Comparison of ENCODE assay signal across 1 cellular context in the genomic region with DNA sequence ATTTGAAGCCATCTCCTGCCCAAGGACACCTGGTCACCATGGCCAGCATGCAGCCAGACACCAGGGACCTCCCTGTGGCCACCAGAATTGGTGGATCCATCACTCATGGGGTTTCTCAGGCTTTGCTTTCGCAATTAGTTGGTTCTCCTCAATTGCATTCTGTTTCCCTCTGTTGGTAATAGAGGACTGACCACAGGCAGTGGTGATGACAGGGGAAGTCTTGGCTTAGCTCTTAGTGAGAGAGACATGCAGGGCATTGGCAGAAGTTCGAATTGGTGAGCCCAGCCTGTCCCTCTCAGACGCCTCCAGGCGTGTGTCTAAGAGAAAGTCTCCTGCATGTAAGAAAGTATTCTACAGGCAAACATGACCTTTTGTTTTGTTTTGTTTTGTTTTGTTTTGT.
TF ChIP-seq lines count a peak whose summit lies in the region.

No MANE protein-coding gene starts in this region.

TF ChIP-seq in GM23338, 12 proteins besides CTCF, POLR2A, EP300 and RAD21 (continued from another document):
- TF ChIP-seq, protein P1, sequence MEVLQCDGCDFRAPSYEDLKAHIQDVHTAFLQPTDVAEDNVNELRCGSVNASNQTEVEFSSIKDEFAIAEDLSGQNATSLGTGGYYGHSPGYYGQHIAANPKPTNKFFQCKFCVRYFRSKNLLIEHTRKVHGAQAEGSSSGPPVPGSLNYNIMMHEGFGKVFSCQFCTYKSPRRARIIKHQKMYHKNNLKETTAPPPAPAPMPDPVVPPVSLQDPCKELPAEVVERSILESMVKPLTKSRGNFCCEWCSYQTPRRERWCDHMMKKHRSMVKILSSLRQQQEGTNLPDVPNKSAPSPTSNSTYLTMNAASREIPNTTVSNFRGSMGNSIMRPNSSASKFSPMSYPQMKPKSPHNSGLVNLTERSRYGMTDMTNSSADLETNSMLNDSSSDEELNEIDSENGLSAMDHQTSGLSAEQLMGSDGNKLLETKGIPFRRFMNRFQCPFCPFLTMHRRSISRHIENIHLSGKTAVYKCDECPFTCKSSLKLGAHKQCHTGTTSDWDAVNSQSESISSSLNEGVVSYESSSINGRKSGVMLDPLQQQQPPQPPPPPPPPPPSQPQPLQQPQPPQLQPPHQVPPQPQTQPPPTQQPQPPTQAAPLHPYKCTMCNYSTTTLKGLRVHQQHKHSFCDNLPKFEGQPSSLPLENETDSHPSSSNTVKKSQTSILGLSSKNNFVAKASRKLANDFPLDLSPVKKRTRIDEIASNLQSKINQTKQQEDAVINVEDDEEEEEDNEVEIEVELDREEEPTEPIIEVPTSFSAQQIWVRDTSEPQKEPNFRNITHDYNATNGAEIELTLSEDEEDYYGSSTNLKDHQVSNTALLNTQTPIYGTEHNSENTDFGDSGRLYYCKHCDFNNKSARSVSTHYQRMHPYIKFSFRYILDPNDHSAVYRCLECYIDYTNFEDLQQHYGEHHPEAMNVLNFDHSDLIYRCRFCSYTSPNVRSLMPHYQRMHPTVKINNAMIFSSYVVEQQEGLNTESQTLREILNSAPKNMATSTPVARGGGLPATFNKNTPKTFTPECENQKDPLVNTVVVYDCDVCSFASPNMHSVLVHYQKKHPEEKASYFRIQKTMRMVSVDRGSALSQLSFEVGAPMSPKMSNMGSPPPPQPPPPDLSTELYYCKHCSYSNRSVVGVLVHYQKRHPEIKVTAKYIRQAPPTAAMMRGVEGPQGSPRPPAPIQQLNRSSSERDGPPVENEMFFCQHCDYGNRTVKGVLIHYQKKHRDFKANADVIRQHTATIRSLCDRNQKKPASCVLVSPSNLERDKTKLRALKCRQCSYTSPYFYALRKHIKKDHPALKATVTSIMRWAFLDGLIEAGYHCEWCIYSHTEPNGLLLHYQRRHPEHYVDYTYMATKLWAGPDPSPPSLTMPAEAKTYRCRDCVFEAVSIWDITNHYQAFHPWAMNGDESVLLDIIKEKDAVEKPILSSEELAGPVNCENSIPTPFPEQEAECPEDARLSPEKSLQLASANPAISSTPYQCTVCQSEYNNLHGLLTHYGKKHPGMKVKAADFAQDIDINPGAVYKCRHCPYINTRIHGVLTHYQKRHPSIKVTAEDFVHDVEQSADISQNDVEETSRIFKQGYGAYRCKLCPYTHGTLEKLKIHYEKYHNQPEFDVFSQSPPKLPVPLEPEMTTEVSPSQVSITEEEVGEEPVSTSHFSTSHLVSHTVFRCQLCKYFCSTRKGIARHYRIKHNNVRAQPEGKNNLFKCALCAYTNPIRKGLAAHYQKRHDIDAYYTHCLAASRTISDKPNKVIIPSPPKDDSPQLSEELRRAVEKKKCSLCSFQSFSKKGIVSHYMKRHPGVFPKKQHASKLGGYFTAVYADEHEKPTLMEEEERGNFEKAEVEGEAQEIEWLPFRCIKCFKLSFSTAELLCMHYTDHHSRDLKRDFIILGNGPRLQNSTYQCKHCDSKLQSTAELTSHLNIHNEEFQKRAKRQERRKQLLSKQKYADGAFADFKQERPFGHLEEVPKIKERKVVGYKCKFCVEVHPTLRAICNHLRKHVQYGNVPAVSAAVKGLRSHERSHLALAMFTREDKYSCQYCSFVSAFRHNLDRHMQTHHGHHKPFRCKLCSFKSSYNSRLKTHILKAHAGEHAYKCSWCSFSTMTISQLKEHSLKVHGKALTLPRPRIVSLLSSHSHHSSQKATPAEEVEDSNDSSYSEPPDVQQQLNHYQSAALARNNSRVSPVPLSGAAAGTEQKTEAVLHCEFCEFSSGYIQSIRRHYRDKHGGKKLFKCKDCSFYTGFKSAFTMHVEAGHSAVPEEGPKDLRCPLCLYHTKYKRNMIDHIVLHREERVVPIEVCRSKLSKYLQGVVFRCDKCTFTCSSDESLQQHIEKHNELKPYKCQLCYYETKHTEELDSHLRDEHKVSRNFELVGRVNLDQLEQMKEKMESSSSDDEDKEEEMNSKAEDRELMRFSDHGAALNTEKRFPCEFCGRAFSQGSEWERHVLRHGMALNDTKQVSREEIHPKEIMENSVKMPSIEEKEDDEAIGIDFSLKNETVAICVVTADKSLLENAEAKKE (CRISPR knock-in tag; IDR thresholded peaks at IDR 0.05): no peak
- TF ChIP-seq CREB1 (CRISPR knock-in tag; IDR thresholded peaks at IDR 0.05; ENCODE audit: low read depth) (no peak), EZH2phosphoT487 (IDR thresholded peaks at IDR 0.05; ENCODE audit: unreplicated experiment) (no peak), POLR2AphosphoS5 (IDR thresholded peaks at IDR 0.05; ENCODE audit: low read depth) (no peak), ZNF114 (CRISPR knock-in tag; IDR thresholded peaks at IDR 0.05) (no peak), JUNB (IDR thresholded peaks at IDR 0.05; ENCODE audit: unreplicated experiment) (no peak), STAT1 (IDR thresholded peaks at IDR 0.05; ENCODE audit: unreplicated experiment) (no peak)
- TF ChIP-seq, protein P2, sequence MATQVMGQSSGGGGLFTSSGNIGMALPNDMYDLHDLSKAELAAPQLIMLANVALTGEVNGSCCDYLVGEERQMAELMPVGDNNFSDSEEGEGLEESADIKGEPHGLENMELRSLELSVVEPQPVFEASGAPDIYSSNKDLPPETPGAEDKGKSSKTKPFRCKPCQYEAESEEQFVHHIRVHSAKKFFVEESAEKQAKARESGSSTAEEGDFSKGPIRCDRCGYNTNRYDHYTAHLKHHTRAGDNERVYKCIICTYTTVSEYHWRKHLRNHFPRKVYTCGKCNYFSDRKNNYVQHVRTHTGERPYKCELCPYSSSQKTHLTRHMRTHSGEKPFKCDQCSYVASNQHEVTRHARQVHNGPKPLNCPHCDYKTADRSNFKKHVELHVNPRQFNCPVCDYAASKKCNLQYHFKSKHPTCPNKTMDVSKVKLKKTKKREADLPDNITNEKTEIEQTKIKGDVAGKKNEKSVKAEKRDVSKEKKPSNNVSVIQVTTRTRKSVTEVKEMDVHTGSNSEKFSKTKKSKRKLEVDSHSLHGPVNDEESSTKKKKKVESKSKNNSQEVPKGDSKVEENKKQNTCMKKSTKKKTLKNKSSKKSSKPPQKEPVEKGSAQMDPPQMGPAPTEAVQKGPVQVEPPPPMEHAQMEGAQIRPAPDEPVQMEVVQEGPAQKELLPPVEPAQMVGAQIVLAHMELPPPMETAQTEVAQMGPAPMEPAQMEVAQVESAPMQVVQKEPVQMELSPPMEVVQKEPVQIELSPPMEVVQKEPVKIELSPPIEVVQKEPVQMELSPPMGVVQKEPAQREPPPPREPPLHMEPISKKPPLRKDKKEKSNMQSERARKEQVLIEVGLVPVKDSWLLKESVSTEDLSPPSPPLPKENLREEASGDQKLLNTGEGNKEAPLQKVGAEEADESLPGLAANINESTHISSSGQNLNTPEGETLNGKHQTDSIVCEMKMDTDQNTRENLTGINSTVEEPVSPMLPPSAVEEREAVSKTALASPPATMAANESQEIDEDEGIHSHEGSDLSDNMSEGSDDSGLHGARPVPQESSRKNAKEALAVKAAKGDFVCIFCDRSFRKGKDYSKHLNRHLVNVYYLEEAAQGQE (IDR thresholded peaks at IDR 0.05; ENCODE audit: unreplicated experiment): no peak
- TF ChIP-seq, protein P3, sequence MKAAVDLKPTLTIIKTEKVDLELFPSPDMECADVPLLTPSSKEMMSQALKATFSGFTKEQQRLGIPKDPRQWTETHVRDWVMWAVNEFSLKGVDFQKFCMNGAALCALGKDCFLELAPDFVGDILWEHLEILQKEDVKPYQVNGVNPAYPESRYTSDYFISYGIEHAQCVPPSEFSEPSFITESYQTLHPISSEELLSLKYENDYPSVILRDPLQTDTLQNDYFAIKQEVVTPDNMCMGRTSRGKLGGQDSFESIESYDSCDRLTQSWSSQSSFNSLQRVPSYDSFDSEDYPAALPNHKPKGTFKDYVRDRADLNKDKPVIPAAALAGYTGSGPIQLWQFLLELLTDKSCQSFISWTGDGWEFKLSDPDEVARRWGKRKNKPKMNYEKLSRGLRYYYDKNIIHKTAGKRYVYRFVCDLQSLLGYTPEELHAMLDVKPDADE (IDR thresholded peaks at IDR 0.05): no peak
